ENCODE assay signal across 1 cellular context in genomic region chr1:161099090-161099802, GRCh38.
TF ChIP-seq lines count a peak whose summit lies in the region.

No MANE protein-coding gene starts in this region.

TF ChIP-seq in endothelial cell of umbilical vein, 7 proteins besides CTCF, POLR2A, EP300 and RAD21:
- TF ChIP-seq POLR2AphosphoS5 (IDR thresholded peaks at IDR 0.05; ENCODE audit: insufficient read depth, low read depth, low read length) (no peak), FOS (IDR thresholded peaks at IDR 0.05; ENCODE audit: borderline replicate concordance, insufficient read depth, low read length) (no peak), EZH2 (IDR thresholded peaks at IDR 0.05; ENCODE audit: borderline replicate concordance, low read depth, low read length, severe bottlenecking) (no peak)
TF ChIP-seq in endothelial cell of umbilical vein: peak in this region for 0.
